Comparison of ENCODE assay signal across 16 cellular contexts in genomic region chr20:43984587-43984986, GRCh38.
A peak's percentile ranks its signal among the peaks of the same experiment; 100 is the strongest.
DNase-seq lines count a peak whose midpoint lies in the region; ATAC-seq and TF ChIP-seq lines count a peak whose summit lies in the region.
"Had no signal": no experiment of that assay in that cellular context is flagged by ENCODE, and none has a peak within 500 bp of the region (broad histone marks: within the 10 kb centered on the region; RNA-seq: fewer than 3 reads in every experiment).

No MANE protein-coding gene starts in this region.

- H3K27ac ChIP-seq in Panc1 (ENCODE audit: low read length): peak overlapping the region; percentile 62
- H3K27ac ChIP-seq in mucosa of rectum (ENCODE audit: low read depth in 2 of 2, low read length in 2 of 2): peak overlapping the region; percentile 75 to 81
- no peak overlapping the region for H3K27ac ChIP-seq in suprapubic skin
- H3K27ac ChIP-seq: C4-2B, KMS-11 had no signal

- no peak for TF ChIP-seq POLR2A in suprapubic skin (IDR thresholded peaks at IDR 0.05)

- no peak for TF ChIP-seq EP300 in suprapubic skin (IDR thresholded peaks at IDR 0.05)

- in situ Hi-C loops in Panc1 (cut with HindIII; ENCODE audit: low pct_unique_long_range_greater_than_20kb, low sequenced_read_pairs): no loop called here

- H3K4me3 ChIP-seq in Panc1 (ENCODE audit: low read depth in 2 of 2, low read length in 2 of 2) (no peak overlapping the region), fibroblast of pulmonary artery (replicated peaks; ENCODE audit: low read depth, low read length) (no peak overlapping the region), mucosa of rectum (ENCODE audit: low read length in 2 of 2) (no peak overlapping the region), suprapubic skin (no peak overlapping the region)
- H3K4me3 ChIP-seq: A549, MG63, PC-9 had no signal

- BruUV-seq in Panc1 (replicated peaks; lab: Mats Ljungman, UMichigan): no TSS peak

- H3K9ac ChIP-seq in mucosa of rectum (ENCODE audit: low read depth in 1 of 2, low read length in 2 of 2): no peak overlapping the region
- H3K9ac ChIP-seq: KMS-11 had no signal

- ATAC-seq in Panc1: no peak
- no peak for ATAC-seq in HG03095 (IDR thresholded peaks at IDR 0.05; ENCODE audit: unreplicated experiment)
- ATAC-seq: A549 had no signal

- intact Hi-C loops in Panc1 (cut with micrococcal nuclease; ENCODE audit: unreplicated experiment): no loop called here

- H3K27me3 ChIP-seq in Panc1 (ENCODE audit: control insufficient read depth, insufficient read depth, low read length) (no peaks in the 10 kb centered on the region), mucosa of rectum (ENCODE audit: control insufficient read depth in 2 of 2, insufficient read depth in 2 of 2, low read length in 2 of 2) (no peaks in the 10 kb centered on the region), suprapubic skin (no peaks in the 10 kb centered on the region)
- H3K27me3 ChIP-seq: MG63 had no signal

- TF ChIP-seq CTCF in Panc1 (IDR thresholded peaks at IDR 0.05) (no peak), fibroblast of pulmonary artery (IDR thresholded peaks at IDR 0.05; ENCODE audit: low read length, missing control alignments) (no peak), suprapubic skin (IDR thresholded peaks at IDR 0.05) (no peak)

- H3K9me3 ChIP-seq in Panc1 (ENCODE audit: control insufficient read depth, insufficient read depth, low read depth, low read length) (no peaks in the 10 kb centered on the region), mucosa of rectum (ENCODE audit: control insufficient read depth in 2 of 2, low read length in 2 of 2) (no peaks in the 10 kb centered on the region), suprapubic skin (no peaks in the 10 kb centered on the region)
- H3K9me3 ChIP-seq: A549, MG63 had no signal

- CTCF ChIA-PET in Panc1 (lab: Charles Lee): no interaction called here

- no peaks in the 10 kb centered on the region for H3K36me3 ChIP-seq in Panc1 (ENCODE audit: control insufficient read depth, insufficient read depth, low read length)
- H3K36me3 ChIP-seq in mucosa of rectum (ENCODE audit: control insufficient read depth in 2 of 2, insufficient read depth in 2 of 2, low read length in 2 of 2): no peaks in the 10 kb centered on the region
- H3K36me3 ChIP-seq in suprapubic skin: no peaks in the 10 kb centered on the region
- H3K36me3 ChIP-seq: MG63 had no signal

- DNase-seq in Panc1 (ENCODE audit: low read depth, low spot score): no peak
- DNase-seq in fibroblast of pulmonary artery (ENCODE audit: low read depth): peak; percentile 50
- DNase-seq in suprapubic skin (ENCODE audit: low spot score in 2 of 2): peak; percentile 7 to 24
- DNase-seq in middle frontal gyrus (ENCODE audit: extremely low spot score, low spot score): no peak
- DNase-seq in activated naive CD4-positive, alpha-beta T cell treated with anti-CD3 and anti-CD28 coated beads, Interleukin-2, amount 50 U/mL, for 16 hours: no peak
- DNase-seq: H9, MG63, NCI-H1105, NCI-H1694 treated with DMSO at 0.1 percent for 48 hours, NCI-H446, PC-9 had no signal

- WGBS in suprapubic skin: 59% methylated on average over 4 of the region's 4 CpGs

- POLR2A ChIA-PET in Panc1 (lab: Charles Lee): no interaction called here

- H3K4me1 ChIP-seq in Panc1 (ENCODE audit: control insufficient read depth, insufficient read depth, low read length): peaks cover 29% of the 10 kb centered on the region
- H3K4me1 ChIP-seq in mucosa of rectum (ENCODE audit: control insufficient read depth in 2 of 2, insufficient read depth in 2 of 2, low read length in 2 of 2): peaks cover 34 to 37% of the 10 kb centered on the region in 2 donors
- no peaks in the 10 kb centered on the region for H3K4me1 ChIP-seq in suprapubic skin

Comparison
In these comparisons a context has a peak if more than half of its experiments do, and no peak if none do; other contexts are left out.
1. DNase-seq: peak in fibroblast of pulmonary artery (single experiment) and suprapubic skin (2 of 2); none in Panc1 (single experiment), middle frontal gyrus (single experiment) and activated naive CD4-positive, alpha-beta T cell treated with anti-CD3 and anti-CD28 coated beads, Interleukin-2, amount 50 U/mL, for 16 hours (single experiment).